In genomic region chr22:29798318-29798717, GRCh38 we compare ENCODE assay signal across 2 cellular contexts.
TF ChIP-seq lines count a peak whose summit lies in the region.

No MANE protein-coding gene starts in this region.

TF ChIP-seq in GM23338, 12 proteins besides CTCF, POLR2A, EP300 and RAD21:
- TF ChIP-seq ZNF114 (CRISPR knock-in tag; IDR thresholded peaks at IDR 0.05), result no peak
- no peak for TF ChIP-seq ETS1 (IDR thresholded peaks at IDR 0.05)
- no peak for TF ChIP-seq ZNF462 (CRISPR knock-in tag; IDR thresholded peaks at IDR 0.05)

TF ChIP-seq in K562, 482 proteins besides CTCF, POLR2A, EP300 and RAD21:
- TF ChIP-seq E2F4 (CRISPR knock-in tag; IDR thresholded peaks at IDR 0.05; ENCODE audit: low read depth), result no peak
- TF ChIP-seq ZNF639 (CRISPR knock-in tag; conservative IDR thresholded peaks at IDR 0.05 in 1 of 2, IDR thresholded peaks at IDR 0.05 in 1 of 2), result no peak
- TF ChIP-seq POLR2AphosphoS2 (IDR thresholded peaks at IDR 0.05; ENCODE audit: low read length), result no peak
- TF ChIP-seq TAF9B (IDR thresholded peaks at IDR 0.05; ENCODE audit: partially characterized antibody), result no peak
- TF ChIP-seq SREBF1 (IDR thresholded peaks at IDR 0.05; ENCODE audit: borderline replicate concordance, low read depth, low read length), result no peak
- no peak for TF ChIP-seq MTF1 (CRISPR knock-in tag; IDR thresholded peaks at IDR 0.05; ENCODE audit: borderline replicate concordance)
- no peak for TF ChIP-seq ZNF133 (CRISPR knock-in tag; IDR thresholded peaks at IDR 0.05)
- TF ChIP-seq ZZZ3 (IDR thresholded peaks at IDR 0.05), result no peak
- no peak for TF ChIP-seq SMARCA4 (IDR thresholded peaks at IDR 0.05)
- no peak for TF ChIP-seq SOX6 (IDR thresholded peaks at IDR 0.05)
- TF ChIP-seq ZNF780A (CRISPR knock-in tag; IDR thresholded peaks at IDR 0.05), result no peak
- no peak for TF ChIP-seq ZBTB33 (CRISPR knock-in tag; IDR thresholded peaks at IDR 0.05)
- TF ChIP-seq ZNF436 (CRISPR knock-in tag; IDR thresholded peaks at IDR 0.05), result no peak
- TF ChIP-seq HCFC1 (IDR thresholded peaks at IDR 0.05; ENCODE audit: low read depth, low read length), result no peak
- TF ChIP-seq MEF2D (tag; conservative IDR thresholded peaks at IDR 0.05; ENCODE audit: low read depth), result no peak
- TF ChIP-seq ADNP (tag; IDR thresholded peaks at IDR 0.05), result no peak
- TF ChIP-seq ZBTB11 (CRISPR knock-in tag; IDR thresholded peaks at IDR 0.05), result no peak
- no peak for TF ChIP-seq IRF1 (CRISPR knock-in tag; IDR thresholded peaks at IDR 0.05; ENCODE audit: borderline replicate concordance)
